ENCODE assay signal across 8 cellular contexts in the genomic region with DNA sequence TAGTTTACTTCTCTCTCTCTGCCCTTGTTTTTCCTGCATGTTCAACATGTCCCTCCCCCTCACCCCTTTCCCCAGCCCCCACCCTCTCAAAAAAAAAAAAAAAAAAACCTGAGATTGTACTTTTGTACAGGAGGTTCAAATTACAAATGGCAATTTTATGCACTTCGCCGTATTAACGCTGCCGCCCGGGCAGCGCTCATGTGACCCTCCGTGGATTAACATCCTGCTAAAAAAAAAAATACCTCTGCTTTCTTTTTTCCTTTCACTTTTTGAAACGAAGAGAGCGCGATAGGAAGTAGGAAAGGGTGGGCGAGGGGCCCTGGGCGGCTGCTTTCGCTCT. TPM values are rescaled to one million over a fixed set of nuclear protein-coding genes. Genes with fewer than 3 reads are reported as not detected.
DNase-seq lines count a peak whose midpoint lies in the region; ATAC-seq lines count a peak whose summit lies in the region.

No MANE protein-coding gene starts in this region.

- peaks cover 2% of the 10 kb centered on the region for H3K36me3 Mint-ChIP-seq in activated naive CD8-positive, alpha-beta T cell treated with anti-CD3 and anti-CD28 coated beads for 36 hours

- H3K27me3 ChIP-seq in stomach smooth muscle (ENCODE audit: control insufficient read depth in 1 of 2, insufficient read depth in 2 of 2, low read length in 2 of 2): no peaks in the 10 kb centered on the region

- DNase-seq in DMS79 treated with DMSO at 0.1 percent for 48 hours (lab: John Stamatoyannopoulos, UW): peak; percentile 23
- no peak for DNase-seq in DMS79 (lab: John Stamatoyannopoulos, UW)
- DNase-seq in activated naive CD8-positive, alpha-beta T cell treated with anti-CD3 and anti-CD28 coated beads for 36 hours: no peak
- DNase-seq in iris pigment epithelial cell (ENCODE audit: low read depth): peak; percentile 59
- DNase-seq in C1 segment of cervical spinal cord (lab: John Stamatoyannopoulos, UW): no peak
- no peak for DNase-seq in activated CD4-positive, CD25-positive, alpha-beta regulatory T cell (lab: John Stamatoyannopoulos, UW)

- no peak overlapping the region for H3K27ac Mint-ChIP-seq in activated naive CD8-positive, alpha-beta T cell treated with anti-CD3 and anti-CD28 coated beads for 36 hours

- peaks cover 93% of the 10 kb centered on the region for H3K27me3 Mint-ChIP-seq in activated naive CD8-positive, alpha-beta T cell treated with anti-CD3 and anti-CD28 coated beads for 36 hours

- ATAC-seq in GM21423 (IDR thresholded peaks at IDR 0.05; ENCODE audit: unreplicated experiment): no peak

- H3K36me3 ChIP-seq in stomach smooth muscle (ENCODE audit: control insufficient read depth in 2 of 2, insufficient read depth in 2 of 2, low read length in 2 of 2): peaks cover 31 to 45% of the 10 kb centered on the region in 2 donors

- peaks cover 8% of the 10 kb centered on the region for H3K4me1 ChIP-seq in stomach smooth muscle (ENCODE audit: control insufficient read depth, insufficient read depth, low read length)

- no peaks in the 10 kb centered on the region for H3K9me3 ChIP-seq in stomach smooth muscle (ENCODE audit: control insufficient read depth in 2 of 2, low read length in 2 of 2)

- peak overlapping the region; percentile 90 to 93 for H3K9ac ChIP-seq in stomach smooth muscle (ENCODE audit: low read length in 2 of 2)

- peak overlapping the region; percentile 57 for H3K4me3 Mint-ChIP-seq in activated naive CD8-positive, alpha-beta T cell treated with anti-CD3 and anti-CD28 coated beads for 36 hours

- peak overlapping the region; percentile 94 to 100 for H3K4me3 ChIP-seq in stomach smooth muscle (ENCODE audit: low read length in 2 of 2)

- H3K27ac ChIP-seq in stomach smooth muscle (ENCODE audit: low read length): peak overlapping the region; percentile 93

- H3K9me3 Mint-ChIP-seq in activated naive CD8-positive, alpha-beta T cell treated with anti-CD3 and anti-CD28 coated beads for 36 hours: peaks cover 8% of the 10 kb centered on the region

- peaks cover 6% of the 10 kb centered on the region for H3K4me1 Mint-ChIP-seq in activated naive CD8-positive, alpha-beta T cell treated with anti-CD3 and anti-CD28 coated beads for 36 hours

RNA-seq across cellular contexts. Expression of gene NR2F2, which starts 2.3 kb away (rescaled TPM):
- not detected for total RNA-seq in activated naive CD8-positive, alpha-beta T cell treated with anti-CD3 and anti-CD28 coated beads for 36 hours

Comparison
In these comparisons a context has a peak if more than half of its experiments do, and no peak if none do; other contexts are left out.
1. DNase-seq: peak in DMS79 treated with DMSO at 0.1 percent for 48 hours (single experiment) and iris pigment epithelial cell (single experiment); none in DMS79 (single experiment), activated naive CD8-positive, alpha-beta T cell treated with anti-CD3 and anti-CD28 coated beads for 36 hours (single experiment), C1 segment of cervical spinal cord (0 of 14) and activated CD4-positive, CD25-positive, alpha-beta regulatory T cell (0 of 4).